ENCODE assay signal across 35 cellular contexts in the genomic region with DNA sequence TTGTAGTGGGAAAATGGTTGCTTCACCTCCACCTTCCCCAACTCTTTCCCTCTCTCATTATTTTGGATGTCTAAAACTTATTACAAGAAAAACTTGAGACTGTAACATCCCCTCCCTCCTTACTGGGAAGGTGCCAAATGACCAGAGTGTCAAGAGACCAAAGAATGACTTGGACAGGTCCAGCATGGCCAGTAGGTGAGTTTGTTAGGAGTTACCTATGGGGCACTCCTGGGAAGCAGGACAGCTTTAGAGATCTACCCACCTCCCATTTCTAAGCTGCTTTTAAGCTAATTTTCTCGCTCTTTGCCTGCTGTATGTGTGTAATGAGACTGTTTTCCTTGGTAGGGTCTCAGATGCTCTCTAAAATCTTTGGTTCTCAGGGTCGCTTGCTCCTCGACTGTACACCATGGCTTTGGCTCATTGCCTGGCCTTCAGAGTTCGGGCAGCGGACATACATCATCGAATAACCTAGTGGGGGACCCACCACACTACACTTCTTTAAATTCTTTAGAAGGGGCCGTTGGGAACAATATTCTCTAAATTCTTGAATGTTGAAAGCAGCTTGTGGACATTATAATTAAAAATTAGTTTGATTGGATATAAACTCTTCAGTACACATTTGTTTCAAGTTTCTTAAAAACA. TPM values are rescaled to one million over a fixed set of nuclear protein-coding genes. Genes with fewer than 3 reads are reported as not detected.
"Had no signal": no experiment of that assay in that cellular context is flagged by ENCODE, and none has a peak within 500 bp of the region (broad histone marks: within the 10 kb centered on the region; RNA-seq: fewer than 3 reads in every experiment).

No MANE protein-coding gene starts in this region.

- H3K27ac ChIP-seq: adrenal gland, body of pancreas, cardiac muscle cell, colonic mucosa, foreskin keratinocyte, left ventricle myocardium inferior, thoracic aorta, uterus, WERI-Rb-1 had no signal

- H3K4me3 Mint-ChIP-seq: activated naive CD4-positive, alpha-beta T cell treated with anti-CD3 and anti-CD28 coated beads for 36 hours; activated naive CD8-positive, alpha-beta T cell treated with anti-CD3 and anti-CD28 coated beads for 36 hours; effector memory CD8-positive, alpha-beta T cell; natural killer cell treated with Interleukin-12 subunit alpha and Interleukin-12 subunit beta and Interleukin-15 and Interleukin-18, amount 100 ng/mL, for 72 hours; stimulated activated effector memory CD8-positive, alpha-beta T cell treated with anti-CD3 and anti-CD28 coated beads, Interleukin-12 subunit alpha, Interleukin-12 subunit beta, amount 100 ng/mL, for 72 hours; stimulated activated naive CD8-positive, alpha-beta T cell treated with anti-CD3 and anti-CD28 coated beads, Interleukin-15, Interleukin-2, amounts not matched to agents 100 ng/mL and 50 ng/mL, for 24 hours; T-helper 1 cell treated with Interleukin-12 subunit alpha and Interleukin-12 subunit beta and Interleukin-4 antibody, amounts not matched to agents 30 μg/mL and 1 μg/mL, for 36 hours; type B pancreatic cell had no signal

- H3K27ac Mint-ChIP-seq: activated naive CD4-positive, alpha-beta T cell treated with anti-CD3 and anti-CD28 coated beads for 36 hours; activated naive CD8-positive, alpha-beta T cell treated with anti-CD3 and anti-CD28 coated beads for 36 hours; natural killer cell treated with Interleukin-12 subunit alpha and Interleukin-12 subunit beta and Interleukin-15 and Interleukin-18, amount 100 ng/mL, for 72 hours; stimulated activated effector memory CD8-positive, alpha-beta T cell treated with anti-CD3 and anti-CD28 coated beads, Interleukin-12 subunit alpha, Interleukin-12 subunit beta, amount 100 ng/mL, for 72 hours; stimulated activated naive CD8-positive, alpha-beta T cell treated with anti-CD3 and anti-CD28 coated beads, Interleukin-15, Interleukin-2, amounts not matched to agents 100 ng/mL and 50 ng/mL, for 24 hours; T-helper 1 cell treated with Interleukin-12 subunit alpha and Interleukin-12 subunit beta and Interleukin-4 antibody, amounts not matched to agents 30 μg/mL and 1 μg/mL, for 36 hours; type B pancreatic cell had no signal

- H3K27me3 ChIP-seq: adrenal gland, body of pancreas, cardiac muscle cell, colonic mucosa, foreskin keratinocyte, uterus had no signal

- H3K4me1 ChIP-seq: adrenal gland, body of pancreas, colonic mucosa, foreskin keratinocyte, left ventricle myocardium inferior, uterus had no signal

- ATAC-seq: body of pancreas; effector memory CD8-positive, alpha-beta T cell; esophagus mucosa; foreskin keratinocyte; mucosa of descending colon; natural killer cell treated with Interleukin-12 subunit alpha and Interleukin-12 subunit beta and Interleukin-15 and Interleukin-18, amount 100 ng/mL, for 72 hours; sciatic nerve; stimulated activated effector memory CD8-positive, alpha-beta T cell treated with anti-CD3 and anti-CD28 coated beads, Interleukin-12 subunit alpha, Interleukin-12 subunit beta, amount 100 ng/mL, for 72 hours had no signal

- H3K9me3 ChIP-seq: adrenal gland, body of pancreas, colonic mucosa, left ventricle myocardium inferior, mucosa of descending colon, thoracic aorta, uterus had no signal

- H3K27me3 Mint-ChIP-seq: activated naive CD8-positive, alpha-beta T cell treated with anti-CD3 and anti-CD28 coated beads for 36 hours; effector memory CD8-positive, alpha-beta T cell; natural killer cell treated with Interleukin-12 subunit alpha and Interleukin-12 subunit beta and Interleukin-15 and Interleukin-18, amount 100 ng/mL, for 72 hours; stimulated activated naive CD8-positive, alpha-beta T cell treated with anti-CD3 and anti-CD28 coated beads, Interleukin-15, Interleukin-2, amounts not matched to agents 100 ng/mL and 50 ng/mL, for 24 hours; type B pancreatic cell had no signal

- FAIRE-seq: islet of Langerhans, small intestine had no signal

- H3K4me3 ChIP-seq: adrenal gland, body of pancreas, cardiac muscle cell, colonic mucosa, left ventricle myocardium inferior, lung, mucosa of descending colon, thoracic aorta, uterus had no signal

- DNase-seq: activated CD4-positive, CD25-positive, alpha-beta regulatory T cell treated with anti-CD3 and anti-CD28 coated beads, Interleukin-2, amount 50 U/mL, for 72 hours; activated CD8-positive, alpha-beta memory T cell treated with anti-CD3 and anti-CD28 coated beads for 24 hours; activated effector memory CD4-positive, alpha-beta T cell treated with anti-CD3 and anti-CD28 coated beads, Interleukin-2, amount 50 U/mL, for 16 hours; activated naive CD4-positive, alpha-beta T cell treated with anti-CD3 and anti-CD28 coated beads for 36 hours; activated naive CD8-positive, alpha-beta T cell treated with anti-CD3 and anti-CD28 coated beads for 36 hours; adrenal gland; aorta; body of pancreas; cerebellar nuclear complex; colonic mucosa; effector memory CD8-positive, alpha-beta T cell; foreskin keratinocyte; left ventricle myocardium inferior; mesendoderm; mucosa of descending colon; posterior cingulate gyrus; small intestine; stimulated activated CD4-positive, alpha-beta T cell treated with anti-CD3 and anti-CD28 coated beads, Interleukin-4, amount 100 ng/mL, for 24 hours; T1000; uterus; WERI-Rb-1 had no signal

- H3K9me3 Mint-ChIP-seq: activated naive CD4-positive, alpha-beta T cell treated with anti-CD3 and anti-CD28 coated beads for 36 hours; activated naive CD8-positive, alpha-beta T cell treated with anti-CD3 and anti-CD28 coated beads for 36 hours; effector memory CD8-positive, alpha-beta T cell; natural killer cell treated with Interleukin-12 subunit alpha and Interleukin-12 subunit beta and Interleukin-15 and Interleukin-18, amount 100 ng/mL, for 72 hours; stimulated activated effector memory CD8-positive, alpha-beta T cell treated with anti-CD3 and anti-CD28 coated beads, Interleukin-12 subunit alpha, Interleukin-12 subunit beta, amount 100 ng/mL, for 72 hours; stimulated activated naive CD8-positive, alpha-beta T cell treated with anti-CD3 and anti-CD28 coated beads, Interleukin-15, Interleukin-2, amounts not matched to agents 100 ng/mL and 50 ng/mL, for 24 hours; T-helper 1 cell treated with Interleukin-12 subunit alpha and Interleukin-12 subunit beta and Interleukin-4 antibody, amounts not matched to agents 30 μg/mL and 1 μg/mL, for 36 hours; type B pancreatic cell had no signal

- H3K36me3 ChIP-seq: colonic mucosa, thoracic aorta, uterus had no signal

- H3K36me3 Mint-ChIP-seq: natural killer cell treated with Interleukin-12 subunit alpha and Interleukin-12 subunit beta and Interleukin-15 and Interleukin-18, amount 100 ng/mL, for 72 hours had no signal

RNA-seq across cellular contexts. Expression of a gene that starts 53.8 kb away (rescaled TPM):
- total RNA-seq: activated naive CD4-positive, alpha-beta T cell treated with anti-CD3 and anti-CD28 coated beads for 36 hours; activated naive CD8-positive, alpha-beta T cell treated with anti-CD3 and anti-CD28 coated beads for 36 hours; cardiac muscle cell; dermis microvascular lymphatic vessel endothelial cell; foreskin keratinocyte; myocyte; natural killer cell treated with Interleukin-12 subunit alpha and Interleukin-12 subunit beta and Interleukin-15 and Interleukin-18, amount 100 ng/mL, for 72 hours; osteoblast had no signal
- polyA plus RNA-seq: foreskin keratinocyte had no signal
